ENCODE assay signal across 9 cellular contexts in the genomic region with DNA sequence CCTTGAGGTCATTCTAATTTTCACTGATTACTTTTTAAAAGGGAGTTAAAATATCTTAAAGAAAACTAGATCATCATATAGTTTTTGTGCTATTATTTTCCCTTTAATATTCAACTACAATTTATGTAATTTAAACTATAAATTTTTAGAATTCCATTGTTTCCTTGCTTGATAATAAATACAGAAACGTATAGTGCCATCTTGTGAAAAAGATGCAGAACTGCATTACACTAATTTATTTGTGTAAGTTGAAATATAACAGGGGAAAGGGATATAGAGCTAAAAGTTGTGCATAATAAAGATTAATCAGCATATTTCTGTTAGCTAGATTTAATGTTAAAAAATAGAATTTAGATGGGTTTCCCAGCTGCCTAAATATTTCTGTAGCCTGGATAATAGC.
DNase-seq lines count a peak whose midpoint lies in the region; ATAC-seq and TF ChIP-seq lines count a peak whose summit lies in the region.
"Had no signal": no experiment of that assay in that cellular context is flagged by ENCODE, and none has a peak within 500 bp of the region (broad histone marks: within the 10 kb centered on the region; RNA-seq: fewer than 3 reads in every experiment).

No MANE protein-coding gene starts in this region.

- DNase-seq in GM04504 (ENCODE audit: low read depth) (peak; percentile 1), NCI-H128 (lab: John Stamatoyannopoulos, UW; ENCODE audit: unreplicated experiment) (peak; percentile 14), MCF 10A (ENCODE audit: unreplicated experiment) (peak; percentile 16), osteoblast (ENCODE audit: insufficient read length, low spot score, missing footprints) (no peak), globus pallidus (ENCODE audit: low spot score) (no peak), NCI-H2081 (lab: John Stamatoyannopoulos, UW) (no peak)

- no peaks in the 10 kb centered on the region for H3K79me2 ChIP-seq in osteoblast (ENCODE audit: insufficient read depth, low read length)

- H3K27me3 ChIP-seq in osteoblast (ENCODE audit: insufficient read depth, low read length) = peaks cover 8% of the 10 kb centered on the region

- H3K9me3 Mint-ChIP-seq in MCF 10A (ENCODE audit: unreplicated experiment) = peaks cover 7% of the 10 kb centered on the region
- H3K9me3 Mint-ChIP-seq: activated naive CD4-positive, alpha-beta T cell treated with anti-CD3 and anti-CD28 coated beads, Interleukin-2, amount 50 U/mL, for 24 hours had no signal

- POLR2A ChIA-PET in MCF 10A (lab: Yijun Ruan, JAX) = interaction anchor here (0.7 kb wide), 1 partner anchor 388 kb away, joined by 3 read pairs; no protein-coding TSS in a partner anchor

- no peaks in the 10 kb centered on the region for H3K36me3 Mint-ChIP-seq in MCF 10A (ENCODE audit: insufficient read depth, unreplicated experiment)
- H3K36me3 Mint-ChIP-seq: activated naive CD4-positive, alpha-beta T cell treated with anti-CD3 and anti-CD28 coated beads, Interleukin-2, amount 50 U/mL, for 24 hours had no signal

- no peaks in the 10 kb centered on the region for H3K36me3 ChIP-seq in osteoblast (ENCODE audit: insufficient read depth, low read length)

- H2AFZ ChIP-seq in osteoblast (ENCODE audit: low read length) = no peak overlapping the region

- H3K27me3 Mint-ChIP-seq in MCF 10A (ENCODE audit: insufficient read depth, unreplicated experiment) = peaks cover 76% of the 10 kb centered on the region

- no TSS peak for BruUV-seq in MCF 10A (replicated peaks; lab: Mats Ljungman, UMichigan)

- ATAC-seq in GM18502 (IDR thresholded peaks at IDR 0.05; ENCODE audit: poor library complexity, unreplicated experiment) (no peak), HG03571 (IDR thresholded peaks at IDR 0.05; ENCODE audit: unreplicated experiment) (no peak)

- peak; percentile 41 for TF ChIP-seq CTCF in MCF 10A (IDR thresholded peaks at IDR 0.05; ENCODE audit: unreplicated experiment)
- TF ChIP-seq CTCF in osteoblast (IDR thresholded peaks at IDR 0.05; ENCODE audit: extremely low read depth, low read depth, low read length) = peak; percentile 63

- CTCF ChIA-PET in MCF 10A (lab: Yijun Ruan, JAX) = interaction anchor here (0.5 to 3.6 kb wide), 15 partner anchors 13 to 944 kb away, joined by 3 to 23 read pairs (median 3); no protein-coding TSS in a partner anchor

- no peaks in the 10 kb centered on the region for H4K20me1 ChIP-seq in osteoblast (ENCODE audit: insufficient read depth, low read length)

- no peak overlapping the region for H3K27ac ChIP-seq in osteoblast (ENCODE audit: low read depth, low read length)

- no peaks in the 10 kb centered on the region for H3K9me3 ChIP-seq in osteoblast (ENCODE audit: low read depth, low read length)

- H3K4me3 ChIP-seq in osteoblast (ENCODE audit: insufficient read depth, low read length) = no peak overlapping the region

- H3K4me1 Mint-ChIP-seq in MCF 10A (ENCODE audit: insufficient read depth, unreplicated experiment) = peaks cover 5% of the 10 kb centered on the region
- H3K4me1 Mint-ChIP-seq: activated naive CD4-positive, alpha-beta T cell treated with anti-CD3 and anti-CD28 coated beads, Interleukin-2, amount 50 U/mL, for 24 hours had no signal

- no peak overlapping the region for H3K4me2 ChIP-seq in osteoblast (ENCODE audit: insufficient read depth, low read length)

- no peak overlapping the region for H3K27ac Mint-ChIP-seq in MCF 10A (ENCODE audit: low read depth, unreplicated experiment)
- H3K27ac Mint-ChIP-seq: activated naive CD4-positive, alpha-beta T cell treated with anti-CD3 and anti-CD28 coated beads, Interleukin-2, amount 50 U/mL, for 24 hours had no signal

- intact Hi-C loops in MCF 10A (cut with micrococcal nuclease) = loop anchor here (1.0 to 5.0 kb wide), 2 partner anchors 96 to 563 kb away; no protein-coding TSS in a partner anchor

- H3K4me1 ChIP-seq in osteoblast (ENCODE audit: insufficient read depth, low read length) = no peaks in the 10 kb centered on the region

- H3K4me3 Mint-ChIP-seq in MCF 10A (ENCODE audit: unreplicated experiment) = no peak overlapping the region
- H3K4me3 Mint-ChIP-seq: activated naive CD4-positive, alpha-beta T cell treated with anti-CD3 and anti-CD28 coated beads, Interleukin-2, amount 50 U/mL, for 24 hours had no signal

Comparison
In these comparisons a context has a peak if more than half of its experiments do, and no peak if none do; other contexts are left out.
1. DNase-seq: peak in GM04504 (single experiment), NCI-H128 (single experiment) and MCF 10A (single experiment); none in osteoblast (single experiment), globus pallidus (single experiment) and NCI-H2081 (0 of 2).